Comparison of ENCODE assay signal across 9 cellular contexts in the genomic region with DNA sequence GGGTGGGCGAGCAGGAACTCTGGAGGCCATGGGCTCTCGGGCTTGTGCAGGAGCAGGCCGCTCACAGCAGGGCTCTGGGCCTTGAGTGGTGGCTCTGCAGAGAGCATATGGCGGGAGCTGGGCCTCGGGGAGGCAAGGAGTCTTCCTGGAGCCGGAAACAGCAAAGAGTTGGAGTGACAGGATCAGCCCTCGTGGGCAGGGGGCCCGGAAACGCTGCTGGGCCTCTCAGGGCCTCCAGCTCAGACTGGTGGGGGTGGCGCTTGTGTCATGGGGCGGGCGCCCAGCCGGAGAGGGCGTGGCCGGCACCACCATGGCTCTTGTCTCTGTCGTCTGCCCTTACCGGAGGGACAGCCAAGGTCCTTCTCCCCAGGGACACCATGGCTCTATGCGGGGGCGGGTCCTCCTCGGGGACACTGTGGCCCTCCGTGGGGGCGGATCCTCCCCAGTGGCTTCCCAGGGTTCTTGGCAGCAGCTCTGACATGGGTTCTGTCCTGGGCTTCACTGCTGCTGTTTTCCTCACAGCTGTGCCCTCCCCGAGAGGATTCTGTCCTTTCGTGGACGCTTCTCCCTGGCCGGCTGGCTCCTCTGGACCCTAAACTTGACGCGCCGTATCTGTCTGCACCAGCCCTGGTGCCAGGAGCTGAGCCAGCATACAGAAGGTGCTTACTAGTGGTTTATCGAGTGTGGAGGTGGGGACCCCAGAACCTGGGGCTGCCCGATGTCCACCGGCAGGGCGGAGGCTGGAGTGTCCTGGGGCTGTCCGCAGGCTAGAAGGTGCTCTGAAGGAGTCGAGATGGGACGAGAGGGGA. TPM values are rescaled to one million over a fixed set of nuclear protein-coding genes. Genes with fewer than 3 reads are reported as not detected.
A peak's percentile ranks its signal among the peaks of the same experiment; 100 is the strongest.
DNase-seq lines count a peak whose midpoint lies in the region; ATAC-seq, FAIRE-seq and TF ChIP-seq lines count a peak whose summit lies in the region.
"Had no signal": no experiment of that assay in that cellular context is flagged by ENCODE, and none has a peak within 500 bp of the region (broad histone marks: within the 10 kb centered on the region; RNA-seq: fewer than 3 reads in every experiment).

No MANE protein-coding gene starts in this region.

- H3K9ac ChIP-seq in BLaER1 treated with 17β-estradiol and CSF1 and Interleukin-3, amounts not matched to agents 10 nM and 100 nM = peak overlapping the region; percentile 44 to 74 (median 62)

- no peaks in the 10 kb centered on the region for H3K27me3 ChIP-seq in BLaER1 treated with 17β-estradiol and CSF1 and Interleukin-3, amounts not matched to agents 10 nM and 100 nM
- no peaks in the 10 kb centered on the region for H3K27me3 ChIP-seq in left lung

- ATAC-seq in left lung = peak; percentile 92
- ATAC-seq in HG02678 (IDR thresholded peaks at IDR 0.05; ENCODE audit: unreplicated experiment) = no peak
- ATAC-seq: left colon had no signal

- H3K27ac ChIP-seq in BLaER1 treated with 17β-estradiol and CSF1 and Interleukin-3, amounts not matched to agents 10 nM and 100 nM = peak overlapping the region; percentile 1 to 68 (median 53); a peak in 20 of 22 replicates
- peak overlapping the region; percentile 32 for H3K27ac ChIP-seq in VCaP
- peak overlapping the region; percentile 33 to 51 for H3K27ac ChIP-seq in left lung

- DNase-seq in HFF-Myc (ENCODE audit: extremely low read depth, low read depth) (peak; percentile 61), cardiac fibroblast (ENCODE audit: low read depth in 2 of 2) (peak; percentile 66 to 89), left lung (peak; percentile 79 to 88), D721Med (ENCODE audit: insufficient read length, low spot score) (no peak)
- peak; percentile 58 to 61 for DNase-seq in stimulated activated CD4-positive, alpha-beta T cell treated with anti-CD3 and anti-CD28 coated beads, Interleukin-4, amount 100 ng/mL, for 48 hours (ENCODE audit: low read depth in 2 of 2)

- H3K36me3 ChIP-seq in BLaER1 treated with 17β-estradiol and CSF1 and Interleukin-3, amounts not matched to agents 10 nM and 100 nM = peaks cover 18 to 38% (median 34%) of the 10 kb centered on the region in 11 experiments
- H3K36me3 ChIP-seq in left lung = peaks cover 0 to 34% of the 10 kb centered on the region in 2 donors

- H3K4me2 ChIP-seq in BLaER1 treated with 17β-estradiol and CSF1 and Interleukin-3, amounts not matched to agents 10 nM and 100 nM = peak overlapping the region; percentile 87 to 99 (median 93)

- peak overlapping the region; percentile 18 to 52 (median 36); a peak in 16 of 20 replicates for H3K4me3 ChIP-seq in BLaER1 treated with 17β-estradiol and CSF1 and Interleukin-3, amounts not matched to agents 10 nM and 100 nM
- H3K4me3 ChIP-seq in HFF-Myc (replicated peaks; ENCODE audit: low read depth, low read length) (peak overlapping the region; percentile 23), cardiac fibroblast (replicated peaks in 1 of 2; ENCODE audit: low read depth in 2 of 2, low read length in 2 of 2) (peak overlapping the region; percentile 18 to 19), left lung (no peak overlapping the region)

- no peaks in the 10 kb centered on the region for H3K9me3 ChIP-seq in BLaER1 treated with 17β-estradiol and CSF1 and Interleukin-3, amounts not matched to agents 10 nM and 100 nM (replicated peaks in 1 of 11)
- H3K9me3 ChIP-seq in left lung = no peaks in the 10 kb centered on the region

- intact Hi-C loops in left lung (cut with DNase I) = no loop called here

- TF ChIP-seq CTCF in HFF-Myc (IDR thresholded peaks at IDR 0.05; ENCODE audit: low read depth, low read length, missing control alignments) (no peak), VCaP (conservative IDR thresholded peaks at IDR 0.05) (no peak), cardiac fibroblast (IDR thresholded peaks at IDR 0.05; ENCODE audit: low read depth, low read length) (no peak), left lung (IDR thresholded peaks at IDR 0.05) (no peak), D721Med (IDR thresholded peaks at IDR 0.05; ENCODE audit: insufficient read depth, missing control alignments) (no peak)

- peaks cover 92 to 99% (median 97%) of the 10 kb centered on the region in 11 experiments for H4K20me1 ChIP-seq in BLaER1 treated with 17β-estradiol and CSF1 and Interleukin-3, amounts not matched to agents 10 nM and 100 nM

- FAIRE-seq in D721Med (lab: Jason Lieb, UNC) = no peak

- H3K4me1 ChIP-seq in BLaER1 treated with 17β-estradiol and CSF1 and Interleukin-3, amounts not matched to agents 10 nM and 100 nM = peaks cover 69 to 90% (median 84%) of the 10 kb centered on the region in 10 experiments
- H3K4me1 ChIP-seq in left lung = peaks cover 32 to 54% of the 10 kb centered on the region in 2 donors

RNA-seq across cellular contexts. Expression of a gene that starts 17.0 kb away (rescaled TPM):
- 10 to 100 TPM; 44.7 to 49.4 TPM for total RNA-seq in left lung

Comparison
In these comparisons a context has a peak if more than half of its experiments do, and no peak if none do; other contexts are left out.
1. H3K4me3 ChIP-seq: peak in BLaER1 treated with 17β-estradiol and CSF1 and Interleukin-3, amounts not matched to agents 10 nM and 100 nM (10 of 10), HFF-Myc (single experiment) and cardiac fibroblast (2 of 2); none in left lung (0 of 2).
2. Peak in every context shown above with its lines, with median percentiles within 50 percentile points of each other: H3K27ac ChIP-seq.